In genomic region chr3:14547693-14548092, GRCh38 we compare ENCODE assay signal across 11 cellular contexts. TPM values are rescaled to one million over a fixed set of nuclear protein-coding genes. Genes with fewer than 3 reads are reported as not detected.
"Had no signal": no experiment of that assay in that cellular context is flagged by ENCODE, and none has a peak within 500 bp of the region (broad histone marks: within the 10 kb centered on the region; RNA-seq: fewer than 3 reads in every experiment).

No MANE protein-coding gene starts in this region.

- DNase-seq: occipital lobe had no signal

- H3K36me3 ChIP-seq: heart right ventricle, tibial artery had no signal

- H3K4me3 Mint-ChIP-seq: activated CD4-positive, alpha-beta memory T cell treated with anti-CD3 and anti-CD28 coated beads for 36 hours; activated naive CD8-positive, alpha-beta T cell treated with anti-CD3 and anti-CD28 coated beads for 36 hours; naive B cell; stimulated activated naive CD8-positive, alpha-beta T cell treated with anti-CD3 and anti-CD28 coated beads, Interleukin-15, amount 100 ng/mL, for 72 hours; T-helper 17 cell had no signal

- H3K36me3 Mint-ChIP-seq: activated CD4-positive, alpha-beta memory T cell treated with anti-CD3 and anti-CD28 coated beads for 36 hours; activated naive CD8-positive, alpha-beta T cell treated with anti-CD3 and anti-CD28 coated beads for 36 hours; naive B cell had no signal

- H3K27ac Mint-ChIP-seq: activated CD4-positive, alpha-beta memory T cell treated with anti-CD3 and anti-CD28 coated beads for 36 hours; activated naive CD8-positive, alpha-beta T cell treated with anti-CD3 and anti-CD28 coated beads for 36 hours; naive B cell; T-helper 17 cell had no signal

- H3K9me3 ChIP-seq: heart right ventricle, tibial artery had no signal

- H3K27ac ChIP-seq: epithelial cell of prostate, tibial artery had no signal

- H3K4me3 ChIP-seq: heart right ventricle, tibial artery had no signal

- H3K9me3 Mint-ChIP-seq: activated CD4-positive, alpha-beta memory T cell treated with anti-CD3 and anti-CD28 coated beads for 36 hours; activated naive CD8-positive, alpha-beta T cell treated with anti-CD3 and anti-CD28 coated beads for 36 hours; naive B cell; stimulated activated naive CD8-positive, alpha-beta T cell treated with anti-CD3 and anti-CD28 coated beads, Interleukin-15, amount 100 ng/mL, for 72 hours had no signal

- H3K4me1 Mint-ChIP-seq: activated naive CD8-positive, alpha-beta T cell treated with anti-CD3 and anti-CD28 coated beads for 36 hours had no signal

- H3K4me1 ChIP-seq: tibial artery had no signal

RNA-seq across cellular contexts. Expression of gene GRIP2, which starts 7.6 kb away (rescaled TPM):
- total RNA-seq: activated CD4-positive, alpha-beta memory T cell treated with anti-CD3 and anti-CD28 coated beads for 36 hours; activated naive CD8-positive, alpha-beta T cell treated with anti-CD3 and anti-CD28 coated beads for 36 hours; lung microvascular endothelial cell; mononuclear cell had no signal
